24 cellular contexts compared by ENCODE assay signal in the genomic region with DNA sequence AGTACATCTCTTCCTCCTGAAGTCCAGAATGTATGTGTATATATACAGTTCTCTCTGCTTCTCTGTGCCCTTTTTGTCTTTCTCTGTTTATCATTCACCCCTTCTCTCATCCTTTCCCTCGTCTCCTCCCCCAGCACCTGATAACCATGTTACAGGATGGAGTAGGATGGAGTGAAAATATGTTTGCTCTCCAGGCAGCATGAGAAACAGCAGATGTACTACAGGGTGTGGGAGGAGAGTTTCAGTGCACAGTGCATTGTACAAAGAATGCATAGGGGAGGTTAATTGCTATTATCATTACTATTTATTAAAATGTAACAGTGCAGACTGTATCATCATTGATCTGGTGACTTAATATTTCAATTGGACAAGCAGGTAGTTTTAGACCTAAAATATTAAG.
"Had no signal": no experiment of that assay in that cellular context is flagged by ENCODE, and none has a peak within 500 bp of the region (broad histone marks: within the 10 kb centered on the region; RNA-seq: fewer than 3 reads in every experiment).

No MANE protein-coding gene starts in this region.

- H3K4me2 ChIP-seq: smooth muscle cell had no signal

- H3K9me3 ChIP-seq: ovary, right atrium auricular region, testis, thyroid gland, transverse colon, vagina had no signal

- H3K4me1 ChIP-seq: left lung, right atrium auricular region, stomach, testis, thyroid gland, transverse colon, upper lobe of left lung, vagina had no signal

- FAIRE-seq: keratinocyte had no signal

- ATAC-seq: left cardiac atrium; left lung; mucosa of descending colon; naive thymus-derived CD4-positive, alpha-beta T cell; natural killer cell treated with Interleukin-12 subunit alpha and Interleukin-12 subunit beta and Interleukin-15 and Interleukin-18, amount 100 ng/mL, for 72 hours; stimulated activated naive B cell treated with anti-CD40 and anti-IgM and Interleukin-4, amounts not matched to agents 10 μg/mL and 1 μg/mL and 100 μg/mL, for 72 hours; stimulated activated naive CD8-positive, alpha-beta T cell treated with anti-CD3 and anti-CD28 coated beads, Interleukin-15, Interleukin-2, amounts not matched to agents 100 U/mL and 50 U/mL, for 24 hours had no signal

- H3K4me3 ChIP-seq: left lung, lung, mucosa of descending colon, ovary, right atrium auricular region, right lobe of liver, smooth muscle cell, stomach, testis, thyroid gland, transverse colon, upper lobe of left lung, vagina had no signal

- H3K27ac ChIP-seq: left lung, ovary, right atrium auricular region, right lobe of liver, stomach, testis, thyroid gland, transverse colon, upper lobe of left lung, vagina had no signal

- DNase-seq: hippocampal formation; kidney glomerular epithelial cell; left cardiac atrium; left lung; midbrain; mucosa of descending colon; naive thymus-derived CD4-positive, alpha-beta T cell; ovary; right lobe of liver; stimulated activated CD4-positive, alpha-beta T cell treated with anti-CD3 and anti-CD28 coated beads, Interleukin-1b, Interleukin-23, amount 100 ng/mL, for 48 hours; stimulated activated CD4-positive, alpha-beta T cell treated with anti-CD3 and anti-CD28 coated beads, Interleukin-4, amount 100 ng/mL, for 1 hour; stimulated activated naive B cell treated with anti-CD40 and anti-IgM and Interleukin-4, amounts not matched to agents 10 μg/mL and 1 μg/mL and 100 μg/mL, for 72 hours; stimulated activated naive CD8-positive, alpha-beta T cell treated with anti-CD3 and anti-CD28 coated beads, Interleukin-15, Interleukin-2, amounts not matched to agents 100 U/mL and 50 U/mL, for 24 hours; stomach; testis; thyroid gland; transverse colon; upper lobe of left lung had no signal

- H3K36me3 ChIP-seq: left lung, ovary, right atrium auricular region, right lobe of liver, stomach, thyroid gland, transverse colon, upper lobe of left lung, vagina had no signal

- H3K27me3 ChIP-seq: left lung, ovary, right atrium auricular region, right lobe of liver, stomach, testis, thyroid gland, transverse colon, upper lobe of left lung, vagina had no signal
